In genomic region chr1:156692958-156693857, GRCh38 we compare ENCODE assay signal across 9 cellular contexts. TPM values are rescaled to one million over a fixed set of nuclear protein-coding genes. Genes with fewer than 3 reads are reported as not detected.
DNase-seq lines count a peak whose midpoint lies in the region.
"Had no signal": no experiment of that assay in that cellular context is flagged by ENCODE, and none has a peak within 500 bp of the region (broad histone marks: within the 10 kb centered on the region; RNA-seq: fewer than 3 reads in every experiment).

No MANE protein-coding gene starts in this region.

- H3K9me3 ChIP-seq in mesodermal cell (ENCODE audit: control insufficient read depth, low read length) (no peaks in the 10 kb centered on the region), MG63 (no peaks in the 10 kb centered on the region)

- H3K4me1 ChIP-seq in mesodermal cell (ENCODE audit: control insufficient read depth, insufficient read depth, low read length, poor library complexity, severe bottlenecking), result peaks cover 46% of the 10 kb centered on the region

- peaks cover 6% of the 10 kb centered on the region for H3K36me3 ChIP-seq in mesodermal cell (ENCODE audit: control insufficient read depth, insufficient read depth, low read length)
- H3K36me3 ChIP-seq in MG63, result no peaks in the 10 kb centered on the region

- H3K27me3 ChIP-seq in MG63, result no peaks in the 10 kb centered on the region

- peak overlapping the region; percentile 76 for H3K27ac ChIP-seq in mesodermal cell (ENCODE audit: low read depth, low read length, severe bottlenecking)

- H3K4me3 ChIP-seq in mesodermal cell (ENCODE audit: extremely low read depth, insufficient read depth, low read length, poor library complexity, severe bottlenecking) (no peak overlapping the region), MG63 (no peak overlapping the region)

- WGBS in mesodermal cell (ENCODE audit: insufficient coverage in 2 of 2), 2 experiments, result 11 to 12% methylated on average over 14 to 16 of the region's 16 CpGs

- DNase-seq in DMS53 (lab: John Stamatoyannopoulos, UW) (peak; percentile 90), NCI-H1436 (lab: John Stamatoyannopoulos, UW) (peak; percentile 92), astrocyte of the hippocampus (ENCODE audit: low read depth, low spot score) (peak; percentile 63), A172 (ENCODE audit: low spot score) (no peak), MG63 (no peak), OCI-M2 (lab: John Stamatoyannopoulos, UW; ENCODE audit: unreplicated experiment) (no peak)
- DNase-seq in stimulated activated CD4-positive, alpha-beta T cell treated with anti-CD3 and anti-CD28 coated beads, Interleukin-4, amount 100 ng/mL, for 24 hours, result no peak
- DNase-seq: retina had no signal

RNA-seq across cellular contexts. Expression of gene CRABP2, which starts 12.2 kb away (rescaled TPM):
- 675 TPM for polyA plus RNA-seq in mesodermal cell (2013, experiment 1 of 2)
- polyA plus RNA-seq in mesodermal cell (2013, experiment 2 of 2), result 571 TPM
- total RNA-seq in A172 (2014; rRNA removed; shearing (Covaris generic)), result 5.4 and 6.3 TPM in 2 replicates
- total RNA-seq in MG63 (2014; rRNA removed; shearing (Covaris generic); ENCODE audit: low replicate concordance), result 57.8 and 62.8 TPM in 2 replicates

RNA-seq across cellular contexts. Expression of gene NES, which starts 16.0 kb away (rescaled TPM):
- 217 TPM for polyA plus RNA-seq in mesodermal cell (2013, experiment 1 of 2)
- 200 TPM for polyA plus RNA-seq in mesodermal cell (2013, experiment 2 of 2)
- total RNA-seq in A172 (2014; rRNA removed; shearing (Covaris generic)), result 60.4 and 105 TPM in 2 replicates
- total RNA-seq in MG63 (2014; rRNA removed; shearing (Covaris generic); ENCODE audit: low replicate concordance), result 0.03 TPM in 1 of 2 replicates, not detected in the other

RNA-seq across cellular contexts. Expression of gene METTL25B, which starts 35.1 kb away (rescaled TPM):
- polyA plus RNA-seq in mesodermal cell (2013, experiment 1 of 2), result 31.7 TPM
- polyA plus RNA-seq in mesodermal cell (2013, experiment 2 of 2), result 24.9 TPM
- 4.9 and 5.7 TPM in 2 replicates for total RNA-seq in A172 (2014; rRNA removed; shearing (Covaris generic))
- 10.0 and 20.8 TPM in 2 replicates for total RNA-seq in MG63 (2014; rRNA removed; shearing (Covaris generic); ENCODE audit: low replicate concordance)

RNA-seq across cellular contexts. Expression of gene ISG20L2, which starts 35.4 kb away (rescaled TPM):
- polyA plus RNA-seq in mesodermal cell (2013, experiment 1 of 2), result 31.7 TPM
- 24.1 TPM for polyA plus RNA-seq in mesodermal cell (2013, experiment 2 of 2)
- 18.9 and 25.6 TPM in 2 replicates for total RNA-seq in A172 (2014; rRNA removed; shearing (Covaris generic))
- total RNA-seq in MG63 (2014; rRNA removed; shearing (Covaris generic); ENCODE audit: low replicate concordance), result 15.6 and 38.7 TPM in 2 replicates

RNA-seq across cellular contexts. Expression of gene MRPL24, which starts 47.7 kb away (rescaled TPM):
- 42.2 TPM for polyA plus RNA-seq in mesodermal cell (2013, experiment 1 of 2)
- polyA plus RNA-seq in mesodermal cell (2013, experiment 2 of 2), result 38.4 TPM
- total RNA-seq in A172 (2014; rRNA removed; shearing (Covaris generic)), result 133 and 138 TPM in 2 replicates
- 189 and 246 TPM in 2 replicates for total RNA-seq in MG63 (2014; rRNA removed; shearing (Covaris generic); ENCODE audit: low replicate concordance)

Comparison
In these comparisons a context has a peak if more than half of its experiments do, and no peak if none do; other contexts are left out.
1. DNase-seq: peak in DMS53 (single experiment), NCI-H1436 (single experiment) and astrocyte of the hippocampus (single experiment); none in A172 (single experiment), MG63 (single experiment), stimulated activated CD4-positive, alpha-beta T cell treated with anti-CD3 and anti-CD28 coated beads, Interleukin-4, amount 100 ng/mL, for 24 hours (single experiment) and OCI-M2 (single experiment).
2. RNA of gene NES, which starts 16.0 kb away (total RNA-seq): 60.4 to 105 TPM in A172; 0.03 TPM in MG63; every median in the first group is over 10 times any median in the second.